ENCODE assay signal across 23 cellular contexts in the genomic region with DNA sequence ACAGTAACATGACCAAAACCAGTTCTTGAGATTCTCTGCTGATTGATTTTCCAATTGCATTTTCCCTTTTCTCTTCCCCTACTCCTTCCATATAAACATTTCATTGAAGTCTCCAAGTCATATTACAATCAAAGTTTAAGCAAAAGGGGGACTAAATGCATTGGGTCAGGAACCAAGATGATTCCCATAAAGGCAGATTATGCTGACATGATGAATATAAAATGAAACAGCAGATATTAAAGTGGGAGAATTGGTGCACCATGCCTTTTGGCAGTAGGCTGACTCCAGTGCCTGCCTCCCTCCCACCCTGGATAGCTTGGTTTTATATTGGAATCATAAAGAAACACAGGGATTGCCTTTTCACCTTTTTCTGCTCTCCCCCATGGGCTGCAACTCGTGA.
"Had no signal": no experiment of that assay in that cellular context is flagged by ENCODE, and none has a peak within 500 bp of the region (broad histone marks: within the 10 kb centered on the region; RNA-seq: fewer than 3 reads in every experiment).

No MANE protein-coding gene starts in this region.

- H3K27ac Mint-ChIP-seq: mesothelial cell of epicardium had no signal

- H3K9me3 ChIP-seq: esophagus muscularis mucosa, gastroesophageal sphincter, heart right ventricle, left lung, lower lobe of right lung, mucosa of descending colon had no signal

- H3K4me3 Mint-ChIP-seq: mesothelial cell of epicardium had no signal

- FAIRE-seq: colon, endothelial cell of umbilical vein, frontal cortex, islet of Langerhans, keratinocyte had no signal

- H3K36me3 Mint-ChIP-seq: mesothelial cell of epicardium had no signal

- ATAC-seq: foreskin keratinocyte, gastroesophageal sphincter, heart right ventricle, left cardiac atrium, left lung, left ventricle myocardium superior, lower lobe of right lung, mucosa of descending colon had no signal

- H3K9me3 Mint-ChIP-seq: mesothelial cell of epicardium had no signal

- H3K27me3 ChIP-seq: dorsolateral prefrontal cortex, esophagus muscularis mucosa, foreskin keratinocyte, gastroesophageal sphincter, left lung had no signal

- H3K36me3 ChIP-seq: esophagus muscularis mucosa, gastroesophageal sphincter, heart right ventricle, left lung, lower lobe of right lung had no signal

- H3K4me3 ChIP-seq: coronary artery, dorsolateral prefrontal cortex, esophagus muscularis mucosa, gastroesophageal sphincter, heart right ventricle, left lung, lower lobe of right lung, mucosa of descending colon had no signal

- H3K27ac ChIP-seq: coronary artery, dorsolateral prefrontal cortex, esophagus muscularis mucosa, foreskin keratinocyte, gastroesophageal sphincter, heart right ventricle, left lung, lower lobe of right lung had no signal

- H3K4me1 ChIP-seq: esophagus muscularis mucosa, foreskin keratinocyte, gastroesophageal sphincter, heart right ventricle, left lung, lower lobe of right lung had no signal

- DNase-seq: dermis blood vessel endothelial cell; dorsolateral prefrontal cortex; effector CD4-positive, alpha-beta T cell; effector memory CD4-positive, alpha-beta T cell; foreskin keratinocyte; head of caudate nucleus; heart right ventricle; hippocampal formation; left cardiac atrium; left lung; left ventricle myocardium superior; lower lobe of right lung; mesenchymal stem cell; mucosa of descending colon had no signal

- H3K4me1 Mint-ChIP-seq: mesothelial cell of epicardium had no signal
